25 cellular contexts compared by ENCODE assay signal in the genomic region with DNA sequence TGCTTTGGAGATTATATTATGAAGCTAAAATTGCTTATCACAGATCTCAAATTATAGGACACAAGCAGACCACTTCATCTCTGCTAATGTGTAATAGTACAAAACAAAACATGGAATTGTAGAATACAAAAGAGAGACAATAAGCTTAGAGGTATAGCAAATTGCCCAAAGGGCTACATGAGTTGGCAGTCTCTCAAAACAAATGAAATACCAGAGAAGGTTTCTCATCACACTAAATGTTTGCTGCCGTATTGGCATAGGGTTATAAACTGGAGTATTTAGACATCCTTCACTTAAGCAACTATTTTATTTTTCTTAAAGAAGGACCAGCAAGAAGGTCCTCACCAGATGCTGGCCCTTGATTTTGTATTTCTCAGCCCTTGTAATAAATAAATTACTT. TPM values are rescaled to one million over a fixed set of nuclear protein-coding genes. Genes with fewer than 3 reads are reported as not detected.
DNase-seq lines count a peak whose midpoint lies in the region; ATAC-seq, FAIRE-seq and TF ChIP-seq lines count a peak whose summit lies in the region.
"Had no signal": no experiment of that assay in that cellular context is flagged by ENCODE, and none has a peak within 500 bp of the region (broad histone marks: within the 10 kb centered on the region; RNA-seq: fewer than 3 reads in every experiment).

No MANE protein-coding gene starts in this region.

- H3K36me3 ChIP-seq in RWPE2 (ENCODE audit: low read depth) (no peaks in the 10 kb centered on the region), bronchial epithelial cell (ENCODE audit: control insufficient read depth, insufficient read depth, low read length) (no peaks in the 10 kb centered on the region), esophagus squamous epithelium (no peaks in the 10 kb centered on the region)
- H3K36me3 ChIP-seq: BE2C; BLaER1 treated with 17β-estradiol and CSF1 and Interleukin-3, amounts not matched to agents 10 nM and 100 nM; HAP-1 had no signal

- H3K4me1 ChIP-seq in RWPE2 (ENCODE audit: insufficient read depth, poor library complexity, severe bottlenecking) (peaks cover 16% of the 10 kb centered on the region), esophagus squamous epithelium (peaks cover 0 to under 1% (median 0%) of the 10 kb centered on the region in 3 donors)
- H3K4me1 ChIP-seq: BE2C; BLaER1 treated with 17β-estradiol and CSF1 and Interleukin-3, amounts not matched to agents 10 nM and 100 nM had no signal

- TF ChIP-seq POLR2A in esophagus squamous epithelium (IDR thresholded peaks at IDR 0.05), result no peak

- H3K27ac ChIP-seq in RWPE2 (ENCODE audit: poor library complexity, severe bottlenecking), result no peak overlapping the region
- no peak overlapping the region for H3K27ac ChIP-seq in esophagus squamous epithelium
- H3K27ac ChIP-seq: A549; BLaER1 treated with 17β-estradiol and CSF1 and Interleukin-3, amounts not matched to agents 10 nM and 100 nM had no signal

- ATAC-seq in RWPE2 (ENCODE audit: low read depth) (peak; percentile 73; the same call in 2 of the 3 replicates), SK-N-SH treated with all-trans-retinoic acid at 6 μM for 48 hours (no peak)
- ATAC-seq: A549, GM12878 had no signal

- DNase-seq in M059J (ENCODE audit: low read depth) (peak; percentile 61), RWPE2 (ENCODE audit: low spot score) (no peak), bronchial epithelial cell (ENCODE audit: low read depth) (peak; percentile 72), cerebellar nuclear complex (lab: John Stamatoyannopoulos, UW) (no peak), esophagus squamous epithelium (lab: John Stamatoyannopoulos, UW) (no peak)
- DNase-seq: 8988T; ACHN; AML-193; BE2C; CD4-positive, alpha-beta T cell; CD8-positive, alpha-beta memory T cell; DMS 273 treated with DMSO at 0.1 percent for 48 hours; DMS79; EL; GDM1; GOT3; HFFc6 had no signal

- no peak overlapping the region for H3K4me3 ChIP-seq in RWPE2 (ENCODE audit: severe bottlenecking)
- H3K4me3 ChIP-seq in bronchial epithelial cell (ENCODE audit: low read depth, low read length), result no peak overlapping the region
- H3K4me3 ChIP-seq in esophagus squamous epithelium, result no peak overlapping the region
- H3K4me3 ChIP-seq: A549; BLaER1 treated with 17β-estradiol and CSF1 and Interleukin-3, amounts not matched to agents 10 nM and 100 nM; GM12878; HAP-1 had no signal

- intact Hi-C loops in esophagus squamous epithelium (cut with DNase I), result no loop called here

- no peaks in the 10 kb centered on the region for H3K9me3 ChIP-seq in RWPE2 (ENCODE audit: severe bottlenecking)
- no peaks in the 10 kb centered on the region for H3K9me3 ChIP-seq in esophagus squamous epithelium
- H3K9me3 ChIP-seq: A549, BE2C had no signal

- 59 to 66% methylated on average over 1 of the region's 1 CpG for WGBS in esophagus squamous epithelium, 2 donors

- peaks cover 7% of the 10 kb centered on the region for H3K27me3 ChIP-seq in RWPE2 (ENCODE audit: insufficient read depth, poor library complexity, severe bottlenecking)
- no peaks in the 10 kb centered on the region for H3K27me3 ChIP-seq in bronchial epithelial cell (ENCODE audit: control insufficient read depth, insufficient read depth, low read length)
- H3K27me3 ChIP-seq in esophagus squamous epithelium, result peaks cover 0 to 11% (median under 1%) of the 10 kb centered on the region in 4 donors
- H3K27me3 ChIP-seq: BE2C had no signal

- TF ChIP-seq CTCF in RWPE2 (IDR thresholded peaks at IDR 0.05; ENCODE audit: poor library complexity, severe bottlenecking) (no peak), bronchial epithelial cell (IDR thresholded peaks at IDR 0.05; ENCODE audit: insufficient read depth, low read length, severe bottlenecking) (no peak), esophagus squamous epithelium (IDR thresholded peaks at IDR 0.05) (no peak)

- no peak for FAIRE-seq in bronchial epithelial cell (lab: Jason Lieb, UNC)
- FAIRE-seq: A549, D721Med, GM12878, GM18507, H54 had no signal

TF ChIP-seq in SK-N-SH treated with all-trans-retinoic acid at 6 μM for 48 hours, 23 proteins besides CTCF, POLR2A, EP300 and RAD21:
- TF ChIP-seq, protein P1, sequence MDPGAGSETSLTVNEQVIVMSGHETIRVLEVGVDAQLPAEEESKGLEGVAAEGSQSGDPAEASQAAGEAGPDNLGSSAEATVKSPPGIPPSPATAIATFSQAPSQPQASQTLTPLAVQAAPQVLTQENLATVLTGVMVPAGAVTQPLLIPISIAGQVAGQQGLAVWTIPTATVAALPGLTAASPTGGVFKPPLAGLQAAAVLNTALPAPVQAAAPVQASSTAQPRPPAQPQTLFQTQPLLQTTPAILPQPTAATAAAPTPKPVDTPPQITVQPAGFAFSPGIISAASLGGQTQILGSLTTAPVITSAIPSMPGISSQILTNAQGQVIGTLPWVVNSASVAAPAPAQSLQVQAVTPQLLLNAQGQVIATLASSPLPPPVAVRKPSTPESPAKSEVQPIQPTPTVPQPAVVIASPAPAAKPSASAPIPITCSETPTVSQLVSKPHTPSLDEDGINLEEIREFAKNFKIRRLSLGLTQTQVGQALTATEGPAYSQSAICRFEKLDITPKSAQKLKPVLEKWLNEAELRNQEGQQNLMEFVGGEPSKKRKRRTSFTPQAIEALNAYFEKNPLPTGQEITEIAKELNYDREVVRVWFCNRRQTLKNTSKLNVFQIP (CRISPR knock-in tag; IDR thresholded peaks at IDR 0.05; ENCODE audit: borderline replicate concordance, low read depth), result no peak
- no peak for TF ChIP-seq ZNF70 (CRISPR knock-in tag; IDR thresholded peaks at IDR 0.05)
- TF ChIP-seq, protein P2, sequence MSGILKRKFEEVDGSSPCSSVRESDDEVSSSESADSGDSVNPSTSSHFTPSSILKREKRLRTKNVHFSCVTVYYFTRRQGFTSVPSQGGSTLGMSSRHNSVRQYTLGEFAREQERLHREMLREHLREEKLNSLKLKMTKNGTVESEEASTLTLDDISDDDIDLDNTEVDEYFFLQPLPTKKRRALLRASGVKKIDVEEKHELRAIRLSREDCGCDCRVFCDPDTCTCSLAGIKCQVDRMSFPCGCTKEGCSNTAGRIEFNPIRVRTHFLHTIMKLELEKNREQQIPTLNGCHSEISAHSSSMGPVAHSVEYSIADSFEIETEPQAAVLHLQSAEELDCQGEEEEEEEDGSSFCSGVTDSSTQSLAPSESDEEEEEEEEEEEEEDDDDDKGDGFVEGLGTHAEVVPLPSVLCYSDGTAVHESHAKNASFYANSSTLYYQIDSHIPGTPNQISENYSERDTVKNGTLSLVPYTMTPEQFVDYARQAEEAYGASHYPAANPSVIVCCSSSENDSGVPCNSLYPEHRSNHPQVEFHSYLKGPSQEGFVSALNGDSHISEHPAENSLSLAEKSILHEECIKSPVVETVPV (CRISPR knock-in tag; IDR thresholded peaks at IDR 0.05), result no peak
- no peak for TF ChIP-seq ZNF8 (CRISPR knock-in tag; IDR thresholded peaks at IDR 0.05)
- TF ChIP-seq ZC3H10 (CRISPR knock-in tag; IDR thresholded peaks at IDR 0.05), result no peak
- TF ChIP-seq CREB5 (CRISPR knock-in tag; IDR thresholded peaks at IDR 0.05; ENCODE audit: low read depth), result no peak

RNA-seq across cellular contexts. Expression of gene EYA4, which starts 5.9 kb away (rescaled TPM):
- total RNA-seq in M059J (2014; rRNA removed; shearing (Covaris generic)), result 8.2 and 12.0 TPM in 2 replicates
- total RNA-seq in bronchial epithelial cell (9.7 and 13.1 TPM in 2 replicates), esophagus squamous epithelium (1 to 10 TPM in 1 of 4 donors, under 1 TPM in 3; 0.09 to 1.1 (median 0.61) TPM)
- total RNA-seq: CD4-positive, alpha-beta T cell; CD8-positive, alpha-beta memory T cell; GM12878; HFFc6 had no signal

Comparison
In these comparisons a context has a peak if more than half of its experiments do, and no peak if none do; other contexts are left out.
1. DNase-seq: peak in M059J (single experiment) and bronchial epithelial cell (single experiment); none in RWPE2 (single experiment), cerebellar nuclear complex (0 of 2) and esophagus squamous epithelium (single experiment).